ENCODE assay signal across 1 cellular context in the genomic region with DNA sequence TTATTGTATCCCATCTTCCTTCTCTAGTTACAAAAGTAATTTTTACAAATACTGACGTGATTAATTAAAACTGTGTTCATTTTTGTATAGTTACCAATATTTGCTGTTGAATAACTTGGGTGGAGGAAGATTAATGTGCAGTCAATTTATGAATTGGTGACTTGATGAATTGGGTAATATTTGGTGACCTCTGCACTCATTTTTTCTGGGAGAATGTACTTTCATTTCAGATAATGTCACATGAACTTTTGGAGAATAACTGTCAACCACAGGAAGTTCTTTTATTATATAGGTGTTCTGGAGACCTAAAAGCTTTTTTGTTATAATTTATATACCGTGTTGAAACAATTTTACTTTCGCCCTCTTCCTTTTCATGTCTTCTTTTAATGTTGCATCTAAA.
TF ChIP-seq lines count a peak whose summit lies in the region.

No MANE protein-coding gene starts in this region.

TF ChIP-seq in GM12878, 131 proteins besides CTCF, POLR2A, EP300 and RAD21:
- TF ChIP-seq ZNF384 (IDR thresholded peaks at IDR 0.05; ENCODE audit: borderline replicate concordance, low read depth, low read length) (0 out of 2 replicates have a peak, but pooled peaks have one; percentile 23), NR2C1 (IDR thresholded peaks at IDR 0.05) (peak; percentile 68), RAD51 (IDR thresholded peaks at IDR 0.05) (peak; percentile 29; the same call in 1 of the 2 replicates), ATF7 (IDR thresholded peaks at IDR 0.05; ENCODE audit: low read depth) (0 out of 2 replicates have a peak, but pooled peaks have one; percentile 28), GABPA (IDR thresholded peaks at IDR 0.05; ENCODE audit: low read depth) (no peak), NR2F1 (conservative IDR thresholded peaks at IDR 0.05) (peak; percentile 77), RUNX3 (IDR thresholded peaks at IDR 0.05; ENCODE audit: low read length) (no peak), ZNF207 (IDR thresholded peaks at IDR 0.05; ENCODE audit: borderline replicate concordance) (no peak)
